ENCODE assay signal across 9 cellular contexts in genomic region chr5:96344678-96345612, GRCh38.
DNase-seq lines count a peak whose midpoint lies in the region; ATAC-seq and TF ChIP-seq lines count a peak whose summit lies in the region.
"Had no signal": no experiment of that assay in that cellular context is flagged by ENCODE, and none has a peak within 500 bp of the region (broad histone marks: within the 10 kb centered on the region; RNA-seq: fewer than 3 reads in every experiment).

No MANE protein-coding gene starts in this region.

- no peak overlapping the region for H2AFZ ChIP-seq in hepatocyte

- H3K9me3 ChIP-seq in hepatocyte (ENCODE audit: low read depth), result no peaks in the 10 kb centered on the region
- H3K9me3 ChIP-seq: BLaER1 had no signal

- H3K4me3 ChIP-seq in hepatocyte, result no peak overlapping the region
- H3K4me3 ChIP-seq: BLaER1 had no signal

- no peak overlapping the region for H3K4me2 ChIP-seq in hepatocyte
- H3K4me2 ChIP-seq: BLaER1 had no signal

- H3K27ac ChIP-seq in hepatocyte, result no peak overlapping the region
- H3K27ac ChIP-seq: BLaER1 had no signal

- peak; percentile 59 for DNase-seq in NCI-H510A treated with DMSO at 0.1 percent for 48 hours (lab: John Stamatoyannopoulos, UW)
- DNase-seq in NCI-H510A (lab: John Stamatoyannopoulos, UW), result no peak
- DNase-seq in NCI-H526 (lab: John Stamatoyannopoulos, UW), result peak; percentile 64 to 65
- peak; percentile 82 for DNase-seq in astrocyte of the hippocampus (ENCODE audit: low read depth, low spot score)
- DNase-seq in hepatocyte (ENCODE audit: low spot score), result peak; percentile 73
- DNase-seq in stimulated activated naive CD8-positive, alpha-beta T cell treated with anti-CD3 and anti-CD28 coated beads, Interleukin-15, Interleukin-2, amounts not matched to agents 100 U/mL and 50 U/mL, for 24 hours, result no peak

- TF ChIP-seq CTCF in hepatocyte (IDR thresholded peaks at IDR 0.05; ENCODE audit: poor library complexity), result peak; percentile 73

- H4K20me1 ChIP-seq in hepatocyte (ENCODE audit: insufficient read depth, poor library complexity, severe bottlenecking), result no peaks in the 10 kb centered on the region
- H4K20me1 ChIP-seq: BLaER1 had no signal

- no peaks in the 10 kb centered on the region for H3K27me3 ChIP-seq in hepatocyte
- H3K27me3 ChIP-seq: BLaER1 had no signal

- ATAC-seq in GM19468 (IDR thresholded peaks at IDR 0.05; ENCODE audit: extremely low read depth, unreplicated experiment), result peak; percentile 78
- ATAC-seq in HG03439 (IDR thresholded peaks at IDR 0.05; ENCODE audit: unreplicated experiment), result peak; percentile 97
- ATAC-seq in stimulated activated naive CD8-positive, alpha-beta T cell treated with anti-CD3 and anti-CD28 coated beads, Interleukin-15, Interleukin-2, amounts not matched to agents 100 U/mL and 50 U/mL, for 24 hours, result peak; percentile 79

- H3K79me2 ChIP-seq in hepatocyte, result no peaks in the 10 kb centered on the region

- no peaks in the 10 kb centered on the region for H3K36me3 ChIP-seq in hepatocyte (replicated peaks; ENCODE audit: insufficient read depth, low read depth)
- H3K36me3 ChIP-seq: BLaER1 had no signal

- H3K4me1 ChIP-seq in hepatocyte (ENCODE audit: insufficient read depth), result peaks cover 4% of the 10 kb centered on the region
- H3K4me1 ChIP-seq: BLaER1 had no signal

- no peaks in the 10 kb centered on the region for H3K9me2 ChIP-seq in hepatocyte (replicated peaks; ENCODE audit: insufficient read depth)

- WGBS in hepatocyte (ENCODE audit: low lambda C conversion rate, missing lambda C conversion rate), result 36% methylated on average over 6 of the region's 6 CpGs

Comparison
In these comparisons a context has a peak if more than half of its experiments do, and no peak if none do; other contexts are left out.
1. DNase-seq: peak in NCI-H510A treated with DMSO at 0.1 percent for 48 hours (single experiment), NCI-H526 (2 of 2), astrocyte of the hippocampus (single experiment) and hepatocyte (single experiment); none in NCI-H510A (single experiment) and stimulated activated naive CD8-positive, alpha-beta T cell treated with anti-CD3 and anti-CD28 coated beads, Interleukin-15, Interleukin-2, amounts not matched to agents 100 U/mL and 50 U/mL, for 24 hours (single experiment).
2. Peak in every context shown above with its lines, with median percentiles within 50 percentile points of each other: ATAC-seq.